ENCODE assay signal across 8 cellular contexts in genomic region chr21:32940079-32941014, GRCh38.
A peak's percentile ranks its signal among the peaks of the same experiment; 100 is the strongest.
DNase-seq lines count a peak whose midpoint lies in the region; ATAC-seq, FAIRE-seq and TF ChIP-seq lines count a peak whose summit lies in the region.

No MANE protein-coding gene starts in this region.

- H3K36me3 ChIP-seq in bronchial epithelial cell (ENCODE audit: control insufficient read depth, insufficient read depth, low read length) (no peaks in the 10 kb centered on the region), HepG2 (replicated peaks in 1 of 2; ENCODE audit: control insufficient read depth in 1 of 2, insufficient read depth in 2 of 2, low read length in 2 of 2) (no peaks in the 10 kb centered on the region)

- no peak overlapping the region for H3K27ac ChIP-seq in HepG2 (ENCODE audit: extremely low read length, insufficient read depth, low read length)

- no peak overlapping the region for H2AFZ ChIP-seq in HepG2 (ENCODE audit: low read length)

- no peaks in the 10 kb centered on the region for H4K20me1 ChIP-seq in HepG2 (ENCODE audit: insufficient read depth, low read length)

- BruUV-seq in HepG2 (replicated peaks; lab: Mats Ljungman, UMichigan), result no TSS peak

- no peak overlapping the region for H3K4me2 ChIP-seq in HepG2 (ENCODE audit: low read depth, low read length)

- POLR2A ChIA-PET in HepG2 (lab: Yijun Ruan, JAX), result interaction anchor here (1.0 kb wide), 1 partner anchor 9 kb away, joined by 3 read pairs; no protein-coding TSS in a partner anchor

- FAIRE-seq in bronchial epithelial cell (lab: Jason Lieb, UNC) (peak; percentile 13), HepG2 (lab: Jason Lieb, UNC) (peak; percentile 32)

- in situ Hi-C loops in HepG2 (cut with HindIII; ENCODE audit: extremely low pct_ligation_motif_present, low pct_unique_long_range_greater_than_20kb), result no loop called here

- ATAC-seq in SK-N-SH treated with all-trans-retinoic acid at 6 μM for 48 hours (peak; percentile 70), HepG2 (peak; percentile 48; the same call in 1 of the 3 replicates), HG03095 (IDR thresholded peaks at IDR 0.05; ENCODE audit: unreplicated experiment) (no peak)

- no peaks in the 10 kb centered on the region for H3K79me2 ChIP-seq in HepG2 (ENCODE audit: insufficient read depth, low read length)

- no peak for TF ChIP-seq EP300 in HepG2 (IDR thresholded peaks at IDR 0.05; ENCODE audit: low read depth in 2 of 2, low read length in 2 of 2)
- TF ChIP-seq EP300 in HepG2 (CRISPR knock-in tag; IDR thresholded peaks at IDR 0.05; ENCODE audit: borderline replicate concordance), result no peak

- TF ChIP-seq CTCF in bronchial epithelial cell (IDR thresholded peaks at IDR 0.05; ENCODE audit: insufficient read depth, low read length, severe bottlenecking) (peak; percentile 70), HepG2 (CRISPR knock-in tag; IDR thresholded peaks at IDR 0.05) (peak; percentile 68)

- no peak for TF ChIP-seq RAD21 in HepG2 (CRISPR knock-in tag; IDR thresholded peaks at IDR 0.05)

- no peak for TF ChIP-seq POLR2A in HepG2 (IDR thresholded peaks at IDR 0.05; ENCODE audit: insufficient read depth in 1 of 2, low read depth in 2 of 2, low read length in 2 of 2)

- WGBS in HepG2 (ENCODE audit: low lambda C conversion rate), result 44% methylated on average over 20 of the region's 23 CpGs

- no peaks in the 10 kb centered on the region for H3K9me3 ChIP-seq in HepG2 (ENCODE audit: low read length)

- intact Hi-C loops in HepG2 (cut with micrococcal nuclease; ENCODE audit: unreplicated experiment), result loop anchor here (1.0 kb wide), 1 partner anchor 187 kb away; no protein-coding TSS in a partner anchor

- H3K9ac ChIP-seq in HepG2 (ENCODE audit: insufficient read depth, low read depth, low read length), result no peak overlapping the region

- CTCF ChIA-PET in HepG2 (lab: Yijun Ruan, JAX; ENCODE audit: low intra/inter-chr PET ratio, low total read pairs), result interaction anchor here (1.3 to 1.7 kb wide), 2 partner anchors 187 to 257 kb away, joined by 10 to 11 read pairs; no protein-coding TSS in a partner anchor

- H3K4me3 ChIP-seq in bronchial epithelial cell (ENCODE audit: low read depth, low read length) (no peak overlapping the region), HepG2 (replicated peaks in 1 of 3; ENCODE audit: insufficient read depth in 1 of 3, low read depth in 2 of 3, low read length in 3 of 3) (no peak overlapping the region)

- H3K4me1 ChIP-seq in HepG2 (ENCODE audit: insufficient read depth, low read length), result no peaks in the 10 kb centered on the region

- DNase-seq in NCI-H146 (lab: John Stamatoyannopoulos, UW), result peak; percentile 26
- no peak for DNase-seq in NCI-H146 treated with DMSO at 0.1 percent for 48 hours (lab: John Stamatoyannopoulos, UW; ENCODE audit: unreplicated experiment)
- peak; percentile 67 for DNase-seq in LoVo (ENCODE audit: low spot score)
- DNase-seq in bronchial epithelial cell (ENCODE audit: low read depth), result peak; percentile 35
- peak; percentile 39 for DNase-seq in HepG2 (ENCODE audit: low spot score)
- peak; percentile 83 for DNase-seq in superior temporal gyrus (ENCODE audit: extremely low spot score)

- H3K27me3 ChIP-seq in bronchial epithelial cell (ENCODE audit: control insufficient read depth, insufficient read depth, low read length), result no peaks in the 10 kb centered on the region
- peaks cover 1 to 22% of the 10 kb centered on the region in 2 experiments for H3K27me3 ChIP-seq in HepG2 (ENCODE audit: control insufficient read depth in 1 of 2, insufficient read depth in 2 of 2, low read length in 2 of 2)

TF ChIP-seq in SK-N-SH treated with all-trans-retinoic acid at 6 μM for 48 hours, 23 proteins besides CTCF, POLR2A, EP300 and RAD21:
- TF ChIP-seq ESRRG (CRISPR knock-in tag; IDR thresholded peaks at IDR 0.05), result no peak
- TF ChIP-seq RARB (CRISPR knock-in tag; IDR thresholded peaks at IDR 0.05), result no peak
- TF ChIP-seq, protein P1, sequence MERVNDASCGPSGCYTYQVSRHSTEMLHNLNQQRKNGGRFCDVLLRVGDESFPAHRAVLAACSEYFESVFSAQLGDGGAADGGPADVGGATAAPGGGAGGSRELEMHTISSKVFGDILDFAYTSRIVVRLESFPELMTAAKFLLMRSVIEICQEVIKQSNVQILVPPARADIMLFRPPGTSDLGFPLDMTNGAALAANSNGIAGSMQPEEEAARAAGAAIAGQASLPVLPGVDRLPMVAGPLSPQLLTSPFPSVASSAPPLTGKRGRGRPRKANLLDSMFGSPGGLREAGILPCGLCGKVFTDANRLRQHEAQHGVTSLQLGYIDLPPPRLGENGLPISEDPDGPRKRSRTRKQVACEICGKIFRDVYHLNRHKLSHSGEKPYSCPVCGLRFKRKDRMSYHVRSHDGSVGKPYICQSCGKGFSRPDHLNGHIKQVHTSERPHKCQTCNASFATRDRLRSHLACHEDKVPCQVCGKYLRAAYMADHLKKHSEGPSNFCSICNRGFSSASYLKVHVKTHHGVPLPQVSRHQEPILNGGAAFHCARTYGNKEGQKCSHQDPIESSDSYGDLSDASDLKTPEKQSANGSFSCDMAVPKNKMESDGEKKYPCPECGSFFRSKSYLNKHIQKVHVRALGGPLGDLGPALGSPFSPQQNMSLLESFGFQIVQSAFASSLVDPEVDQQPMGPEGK (CRISPR knock-in tag; IDR thresholded peaks at IDR 0.05; ENCODE audit: borderline replicate concordance), result no peak
- TF ChIP-seq ARNTL (CRISPR knock-in tag; IDR thresholded peaks at IDR 0.05; ENCODE audit: borderline replicate concordance, low read depth), result no peak

TF ChIP-seq in HepG2, 621 proteins besides CTCF, POLR2A, EP300 and RAD21:
- TF ChIP-seq MED13 (CRISPR knock-in tag; IDR thresholded peaks at IDR 0.05), result no peak
- TF ChIP-seq TEAD3 (CRISPR knock-in tag; optimal IDR thresholded peaks at IDR 0.05; ENCODE audit: borderline replicate concordance), result no peak
- TF ChIP-seq STAG1 (CRISPR knock-in tag; IDR thresholded peaks at IDR 0.05), result peak; percentile 35
- TF ChIP-seq TBL1XR1 (IDR thresholded peaks at IDR 0.05; ENCODE audit: borderline replicate concordance, low read length, partially characterized antibody), result no peak
- no peak for TF ChIP-seq FOXK1 (CRISPR knock-in tag; IDR thresholded peaks at IDR 0.05; ENCODE audit: borderline replicate concordance, low read depth)
- peak; percentile 73 for TF ChIP-seq SMC3 (IDR thresholded peaks at IDR 0.05; ENCODE audit: low read length)
- no peak for TF ChIP-seq ZBTB7A (CRISPR knock-in tag; IDR thresholded peaks at IDR 0.05)
- no peak for TF ChIP-seq MXD4 (CRISPR knock-in tag; IDR thresholded peaks at IDR 0.05)
- no peak for TF ChIP-seq TBX2 (CRISPR knock-in tag; IDR thresholded peaks at IDR 0.05; ENCODE audit: borderline replicate concordance)
- TF ChIP-seq YY1 (IDR thresholded peaks at IDR 0.05; ENCODE audit: insufficient read depth, insufficient replicate concordance, low read depth, low read length), result no peak
- no peak for TF ChIP-seq HOXA5 (CRISPR knock-in tag; IDR thresholded peaks at IDR 0.05)
